ENCODE assay signal across 9 cellular contexts in the genomic region with DNA sequence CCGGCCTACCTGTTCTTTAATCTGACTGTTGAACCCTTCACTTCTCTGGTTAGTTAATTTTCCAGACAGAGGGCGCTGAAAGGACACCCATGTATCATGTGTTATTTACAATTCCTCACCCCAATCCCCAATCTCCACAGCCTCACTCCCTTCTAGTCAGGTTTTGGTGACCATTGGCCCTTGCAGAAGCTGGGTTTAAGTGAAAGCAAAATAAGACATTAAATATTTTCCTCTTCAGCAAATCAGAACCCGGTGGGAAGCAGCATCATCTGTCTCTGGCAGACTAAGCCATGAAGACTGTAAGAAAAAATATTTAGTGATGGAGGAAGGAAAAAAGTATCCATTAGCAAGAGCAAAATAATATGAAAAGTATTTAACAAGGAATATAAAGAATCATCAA. TPM values are rescaled to one million over a fixed set of nuclear protein-coding genes. Genes with fewer than 3 reads are reported as not detected.
DNase-seq lines count a peak whose midpoint lies in the region; ATAC-seq and TF ChIP-seq lines count a peak whose summit lies in the region.
"Had no signal": no experiment of that assay in that cellular context is flagged by ENCODE, and none has a peak within 500 bp of the region (broad histone marks: within the 10 kb centered on the region; RNA-seq: fewer than 3 reads in every experiment).

No MANE protein-coding gene starts in this region.

- CTCF ChIA-PET in A673 (lab: Charles Lee) = no interaction called here

- H3K4me3 ChIP-seq in A673 (ENCODE audit: low read depth, low read length, poor library complexity, severe bottlenecking) (no peak overlapping the region), SU-DHL-6 (ENCODE audit: insufficient read depth, low read length, poor library complexity, severe bottlenecking) (no peak overlapping the region), left ventricle myocardium inferior (no peak overlapping the region)

- no TSS peak for BruUV-seq in A673 (replicated peaks; lab: Mats Ljungman, UMichigan)

- DNase-seq in A673 (ENCODE audit: low spot score) = peak; percentile 9
- peak; percentile 19 for DNase-seq in left ventricle myocardium inferior
- DNase-seq in posterior vena cava (ENCODE audit: low spot score) = no peak
- no peak for DNase-seq in HUDEP-2 (lab: John Stamatoyannopoulos, UW; ENCODE audit: unreplicated experiment in 76 of 76)
- no peak for DNase-seq in NCI-H1105 treated with DMSO at 0.1 percent for 48 hours (lab: John Stamatoyannopoulos, UW)
- DNase-seq: KG1 had no signal

- no peaks in the 10 kb centered on the region for H3K27me3 ChIP-seq in A673 (replicated peaks; ENCODE audit: insufficient read depth, low read depth, low read length, poor library complexity)
- H3K27me3 ChIP-seq in SU-DHL-6 (ENCODE audit: low read length) = no peaks in the 10 kb centered on the region
- no peaks in the 10 kb centered on the region for H3K27me3 ChIP-seq in left ventricle myocardium inferior (ENCODE audit: low read depth)

- peak overlapping the region; percentile 50 for H3K4me2 ChIP-seq in SU-DHL-6 (ENCODE audit: low read depth, low read length, poor library complexity, severe bottlenecking)

- H3K4me1 ChIP-seq in A673 (ENCODE audit: insufficient read depth, low read length, poor library complexity, severe bottlenecking) (no peaks in the 10 kb centered on the region), left ventricle myocardium inferior (no peaks in the 10 kb centered on the region)

- peak overlapping the region; percentile 19 for H3K9ac ChIP-seq in SU-DHL-6 (ENCODE audit: low read length)

- peak; percentile 43 for ATAC-seq in GM18907 (IDR thresholded peaks at IDR 0.05; ENCODE audit: unreplicated experiment)
- no peak for ATAC-seq in GM19328 (IDR thresholded peaks at IDR 0.05; ENCODE audit: unreplicated experiment)

- POLR2A ChIA-PET in A673 (lab: Charles Lee; ENCODE audit: low non-redundant PET) = no interaction called here

- H4K20me1 ChIP-seq in SU-DHL-6 (ENCODE audit: low read depth, low read length) = no peaks in the 10 kb centered on the region

- H3K9me2 ChIP-seq in SU-DHL-6 (replicated peaks; ENCODE audit: insufficient read depth, low read length) = no peaks in the 10 kb centered on the region

- intact Hi-C loops in A673 (cut with micrococcal nuclease; ENCODE audit: unreplicated experiment) = no loop called here
- intact Hi-C loops in left ventricle myocardium inferior (cut with micrococcal nuclease) = no loop called here
- intact Hi-C loops in posterior vena cava (cut with DNase I) = no loop called here

- TF ChIP-seq CTCF in A673 (conservative IDR thresholded peaks at IDR 0.05; ENCODE audit: low read depth, low read length) (no peak), SU-DHL-6 (IDR thresholded peaks at IDR 0.05; ENCODE audit: insufficient read depth, low read length, poor library complexity, severe bottlenecking) (no peak), left ventricle myocardium inferior (IDR thresholded peaks at IDR 0.05; ENCODE audit: borderline replicate concordance) (no peak)

- H3K27ac ChIP-seq in A673 (ENCODE audit: low read depth, low read length, poor library complexity, severe bottlenecking) (no peak overlapping the region), SU-DHL-6 (ENCODE audit: low read depth, low read length) (peak overlapping the region; percentile 59), left ventricle myocardium inferior (replicated peaks) (no peak overlapping the region)

- no peaks in the 10 kb centered on the region for H3K36me3 ChIP-seq in A673 (ENCODE audit: insufficient read depth, low read length, poor library complexity, severe bottlenecking)
- H3K36me3 ChIP-seq in SU-DHL-6 (ENCODE audit: low read length) = no peaks in the 10 kb centered on the region
- no peaks in the 10 kb centered on the region for H3K36me3 ChIP-seq in left ventricle myocardium inferior

- peaks cover 27% of the 10 kb centered on the region for H3F3A ChIP-seq in SU-DHL-6 (ENCODE audit: insufficient read depth)

- H2AFZ ChIP-seq in SU-DHL-6 (ENCODE audit: low read depth, low read length, severe bottlenecking) = peak overlapping the region; percentile 72

- H3K9me3 ChIP-seq in A673 (ENCODE audit: low read depth, low read length, poor library complexity, severe bottlenecking) = no peaks in the 10 kb centered on the region
- no peaks in the 10 kb centered on the region for H3K9me3 ChIP-seq in SU-DHL-6 (ENCODE audit: insufficient read depth, low read length)
- peaks cover 5% of the 10 kb centered on the region for H3K9me3 ChIP-seq in left ventricle myocardium inferior (replicated peaks)

- no peaks in the 10 kb centered on the region for H3K79me2 ChIP-seq in SU-DHL-6 (ENCODE audit: insufficient read depth, low read length)

RNA-seq across cellular contexts. Expression of gene HLA-DQA1, which starts 9.4 kb away (rescaled TPM):
- not detected in 2 replicates for total RNA-seq in A673 (2021)
- total RNA-seq in left ventricle myocardium inferior = 5.4 TPM
- 10 to 100 TPM in 1 of 2 donors, 1 to 10 TPM in 1; 8.7 to 10.8 TPM for total RNA-seq in posterior vena cava

RNA-seq across cellular contexts. Expression of gene HLA-DRB1, which starts 38.2 kb away (rescaled TPM):
- total RNA-seq in A673 (2021) (not detected in 2 replicates), left ventricle myocardium inferior (26.4 TPM), posterior vena cava (10 to 100 TPM; 78.2 to 91.3 TPM)

RNA-seq across cellular contexts. Expression of gene HLA-DQB1, which starts 38.6 kb away (rescaled TPM):
- total RNA-seq in A673 (2021) (not detected in 2 replicates), left ventricle myocardium inferior (2.0 TPM), posterior vena cava (10 to 100 TPM in 1 of 2 donors, 1 to 10 TPM in 1; 4.2 to 13.8 TPM)

Comparison
In these comparisons a context has a peak if more than half of its experiments do, and no peak if none do; other contexts are left out.
1. DNase-seq: peak in A673 (single experiment) and left ventricle myocardium inferior (single experiment); none in posterior vena cava (single experiment), HUDEP-2 (0 of 76) and NCI-H1105 treated with DMSO at 0.1 percent for 48 hours (single experiment).
2. RNA of gene HLA-DRB1, which starts 38.2 kb away (total RNA-seq): 78.2 to 91.3 TPM in posterior vena cava and 26.4 TPM in left ventricle myocardium inferior (single experiment); not detected in A673; every median in the first group is over 10 times any median in the second.